19 cellular contexts compared by ENCODE assay signal in genomic region chr1:7255303-7256058, GRCh38.
DNase-seq lines count a peak whose midpoint lies in the region; ATAC-seq and TF ChIP-seq lines count a peak whose summit lies in the region.
"Had no signal": no experiment of that assay in that cellular context is flagged by ENCODE, and none has a peak within 500 bp of the region (broad histone marks: within the 10 kb centered on the region; RNA-seq: fewer than 3 reads in every experiment).

No MANE protein-coding gene starts in this region.

- H3K27ac ChIP-seq in osteoblast (ENCODE audit: low read depth, low read length) = no peak overlapping the region
- no peak overlapping the region for H3K27ac ChIP-seq in stomach
- no peak overlapping the region for H3K27ac ChIP-seq in neural progenitor cell
- H3K27ac ChIP-seq: RWPE1, thoracic aorta had no signal

- no peaks in the 10 kb centered on the region for H3K36me3 Mint-ChIP-seq in neural progenitor cell
- H3K36me3 Mint-ChIP-seq: activated naive CD4-positive, alpha-beta T cell treated with anti-CD3 and anti-CD28 coated beads, Interleukin-2, amount 10 ng/mL, durations not matched to agents 7 days and 5 days; CD14-positive monocyte; memory B cell had no signal

- DNase-seq in ELR (ENCODE audit: low read depth) = peak; percentile 81
- DNase-seq in M059J (ENCODE audit: low read depth) = peak; percentile 85
- peak; percentile 67 for DNase-seq in epithelial cell of esophagus (ENCODE audit: low read depth)
- peak; percentile 87 for DNase-seq in osteoblast (ENCODE audit: insufficient read length, low spot score, missing footprints)
- DNase-seq in stomach = no peak
- no peak for DNase-seq in neural progenitor cell (ENCODE audit: low spot score)
- DNase-seq: activated CD8-positive, alpha-beta memory T cell treated with anti-CD3 and anti-CD28 coated beads, Interleukin-2, amount 50 U/mL, for 4 hours; activated naive CD4-positive, alpha-beta T cell treated with anti-CD3 and anti-CD28 coated beads, Interleukin-2, amount 10 ng/mL, durations not matched to agents 7 days and 5 days; DMS53; effector CD8-positive, alpha-beta T cell; MM.1S; NCI-H2081 treated with DMSO at 0.1 percent for 48 hours; NCI-H82 had no signal

- no peaks in the 10 kb centered on the region for H4K20me1 ChIP-seq in osteoblast (ENCODE audit: insufficient read depth, low read length)
- no peaks in the 10 kb centered on the region for H4K20me1 ChIP-seq in neural progenitor cell (ENCODE audit: low read depth)

- H3K4me3 ChIP-seq in epithelial cell of esophagus (ENCODE audit: low read length) (no peak overlapping the region), osteoblast (ENCODE audit: insufficient read depth, low read length) (no peak overlapping the region), stomach (no peak overlapping the region), neural progenitor cell (no peak overlapping the region)
- H3K4me3 ChIP-seq: thoracic aorta had no signal

- H3K4me1 Mint-ChIP-seq in neural progenitor cell = peaks cover 29% of the 10 kb centered on the region
- H3K4me1 Mint-ChIP-seq: activated naive CD4-positive, alpha-beta T cell treated with anti-CD3 and anti-CD28 coated beads, Interleukin-2, amount 10 ng/mL, durations not matched to agents 7 days and 5 days; CD14-positive monocyte; memory B cell had no signal

- H3K36me3 ChIP-seq in osteoblast (ENCODE audit: insufficient read depth, low read length) (no peaks in the 10 kb centered on the region), stomach (no peaks in the 10 kb centered on the region), neural progenitor cell (no peaks in the 10 kb centered on the region)
- H3K36me3 ChIP-seq: thoracic aorta had no signal

- H3K9ac ChIP-seq in neural progenitor cell = no peak overlapping the region

- H3K4me1 ChIP-seq in osteoblast (ENCODE audit: insufficient read depth, low read length) (peaks cover 15% of the 10 kb centered on the region), stomach (no peaks in the 10 kb centered on the region), neural progenitor cell (peaks cover 19% of the 10 kb centered on the region)

- no peak overlapping the region for H3K27ac Mint-ChIP-seq in neural progenitor cell
- H3K27ac Mint-ChIP-seq: activated naive CD4-positive, alpha-beta T cell treated with anti-CD3 and anti-CD28 coated beads, Interleukin-2, amount 10 ng/mL, durations not matched to agents 7 days and 5 days; CD14-positive monocyte; memory B cell; nephron had no signal

- H3K4me3 Mint-ChIP-seq in neural progenitor cell = no peak overlapping the region
- H3K4me3 Mint-ChIP-seq: activated naive CD4-positive, alpha-beta T cell treated with anti-CD3 and anti-CD28 coated beads, Interleukin-2, amount 10 ng/mL, durations not matched to agents 7 days and 5 days; CD14-positive monocyte; memory B cell; nephron had no signal

- no peaks in the 10 kb centered on the region for H3K9me3 ChIP-seq in osteoblast (ENCODE audit: low read depth, low read length)
- H3K9me3 ChIP-seq in stomach = no peaks in the 10 kb centered on the region
- no peaks in the 10 kb centered on the region for H3K9me3 ChIP-seq in neural progenitor cell (ENCODE audit: low read depth)
- H3K9me3 ChIP-seq: thoracic aorta had no signal

- peaks cover 10% of the 10 kb centered on the region for H3K27me3 Mint-ChIP-seq in neural progenitor cell (ENCODE audit: insufficient read depth, low read depth)

- H3F3A ChIP-seq in neural progenitor cell (ENCODE audit: low read depth) = peaks cover 11% of the 10 kb centered on the region

- peak overlapping the region; percentile 69 for H2AFZ ChIP-seq in osteoblast (ENCODE audit: low read length)
- H2AFZ ChIP-seq in neural progenitor cell (replicated peaks) = no peak overlapping the region

- TF ChIP-seq POLR2A in stomach (IDR thresholded peaks at IDR 0.05) = no peak

- H3K79me2 ChIP-seq in osteoblast (ENCODE audit: insufficient read depth, low read length) (no peaks in the 10 kb centered on the region), neural progenitor cell (ENCODE audit: low read depth) (no peaks in the 10 kb centered on the region)

- no peaks in the 10 kb centered on the region for H3K9me3 Mint-ChIP-seq in neural progenitor cell
- H3K9me3 Mint-ChIP-seq: activated naive CD4-positive, alpha-beta T cell treated with anti-CD3 and anti-CD28 coated beads, Interleukin-2, amount 10 ng/mL, durations not matched to agents 7 days and 5 days; CD14-positive monocyte; memory B cell; nephron had no signal

- no peak for ATAC-seq in HG03432 (IDR thresholded peaks at IDR 0.05; ENCODE audit: unreplicated experiment)

- no peak overlapping the region for H3K4me2 ChIP-seq in osteoblast (ENCODE audit: insufficient read depth, low read length)
- H3K4me2 ChIP-seq in neural progenitor cell = no peak overlapping the region

- TF ChIP-seq EP300 in stomach (IDR thresholded peaks at IDR 0.05) = no peak

- no peaks in the 10 kb centered on the region for H3K27me3 ChIP-seq in osteoblast (ENCODE audit: insufficient read depth, low read length)
- no peaks in the 10 kb centered on the region for H3K27me3 ChIP-seq in stomach
- H3K27me3 ChIP-seq in neural progenitor cell = no peaks in the 10 kb centered on the region

- TF ChIP-seq CTCF in epithelial cell of esophagus (IDR thresholded peaks at IDR 0.05; ENCODE audit: insufficient read depth, low read depth, low read length, missing control alignments) (no peak), osteoblast (IDR thresholded peaks at IDR 0.05; ENCODE audit: extremely low read depth, low read depth, low read length) (no peak), stomach (IDR thresholded peaks at IDR 0.05) (no peak), neural progenitor cell (IDR thresholded peaks at IDR 0.05) (no peak)

- intact Hi-C loops in stomach (cut with DNase I; ENCODE audit: low total_unique reads) = no loop called here

- 67 to 75% (median 73%) methylated on average over 13 of the region's 13 CpGs for WGBS in stomach, 5 donors

Comparison
In these comparisons a context has a peak if more than half of its experiments do, and no peak if none do; other contexts are left out.
1. DNase-seq: peak in ELR (single experiment), M059J (single experiment), epithelial cell of esophagus (single experiment) and osteoblast (single experiment); none in stomach (single experiment) and neural progenitor cell (single experiment).